19 cellular contexts compared by ENCODE assay signal in genomic region chr21:44497641-44498243, GRCh38. TPM values are rescaled to one million over a fixed set of nuclear protein-coding genes. Genes with fewer than 3 reads are reported as not detected.
DNase-seq lines count a peak whose midpoint lies in the region; ATAC-seq, FAIRE-seq and TF ChIP-seq lines count a peak whose summit lies in the region.
"Had no signal": no experiment of that assay in that cellular context is flagged by ENCODE, and none has a peak within 500 bp of the region (broad histone marks: within the 10 kb centered on the region; RNA-seq: fewer than 3 reads in every experiment).

No MANE protein-coding gene starts in this region.

- H3K4me1 Mint-ChIP-seq in astrocyte (ENCODE audit: low read depth, unreplicated experiment): no peaks in the 10 kb centered on the region
- H3K4me1 Mint-ChIP-seq: memory B cell; stimulated activated naive B cell treated with anti-CD40 and anti-IgM and Interleukin-4, amounts not matched to agents 10 μg/mL and 1 μg/mL and 100 μg/mL, for 72 hours had no signal

- H2AFZ ChIP-seq in astrocyte (ENCODE audit: low read depth, low read length): no peak overlapping the region

- intact Hi-C loops in mucosa of descending colon (cut with DNase I, micrococcal nuclease): no loop called here

- ATAC-seq in mucosa of descending colon (peak; percentile 38), SK-N-SH treated with all-trans-retinoic acid at 6 μM for 48 hours (no peak)
- ATAC-seq: stimulated activated naive B cell treated with anti-CD40 and anti-IgM and Interleukin-4, amounts not matched to agents 10 μg/mL and 1 μg/mL and 100 μg/mL, for 72 hours had no signal

- H3K4me3 ChIP-seq in astrocyte (ENCODE audit: insufficient read depth, low read depth, low read length): no peak overlapping the region
- H3K4me3 ChIP-seq in mucosa of descending colon: no peak overlapping the region

- peak overlapping the region; percentile 23 for H3K27ac Mint-ChIP-seq in astrocyte (ENCODE audit: unreplicated experiment)
- H3K27ac Mint-ChIP-seq: memory B cell; stimulated activated naive B cell treated with anti-CD40 and anti-IgM and Interleukin-4, amounts not matched to agents 10 μg/mL and 1 μg/mL and 100 μg/mL, for 72 hours had no signal

- H4K20me1 ChIP-seq in astrocyte (ENCODE audit: insufficient read depth, low read length): no peaks in the 10 kb centered on the region

- no peak overlapping the region for H3K27ac ChIP-seq in astrocyte (ENCODE audit: low read depth, low read length)
- H3K27ac ChIP-seq: C4-2B had no signal

- H3K4me1 ChIP-seq in astrocyte (ENCODE audit: insufficient read depth, low read length) (no peaks in the 10 kb centered on the region), mucosa of descending colon (ENCODE audit: low read depth) (peaks cover 3% of the 10 kb centered on the region)

- H3K27me3 ChIP-seq in astrocyte (ENCODE audit: insufficient read depth, low read length): peaks cover 5% of the 10 kb centered on the region

- H3K4me2 ChIP-seq in astrocyte (ENCODE audit: low read length): no peak overlapping the region

- H3K36me3 ChIP-seq in astrocyte (ENCODE audit: insufficient read depth, low read length) (no peaks in the 10 kb centered on the region), mucosa of descending colon (ENCODE audit: low read depth) (no peaks in the 10 kb centered on the region)

- H3K79me2 ChIP-seq in astrocyte (ENCODE audit: insufficient read depth, low read length): no peaks in the 10 kb centered on the region

- H3K27me3 Mint-ChIP-seq in astrocyte (ENCODE audit: low read depth, unreplicated experiment): peaks cover 29% of the 10 kb centered on the region

- H3K4me3 Mint-ChIP-seq in astrocyte (ENCODE audit: unreplicated experiment): no peak overlapping the region
- H3K4me3 Mint-ChIP-seq: memory B cell; stimulated activated naive B cell treated with anti-CD40 and anti-IgM and Interleukin-4, amounts not matched to agents 10 μg/mL and 1 μg/mL and 100 μg/mL, for 72 hours had no signal

- DNase-seq in DMS153 (lab: John Stamatoyannopoulos, UW): peak; percentile 63
- DNase-seq in NCI-H146 (lab: John Stamatoyannopoulos, UW): peak; percentile 76
- no peak for DNase-seq in astrocyte (ENCODE audit: low read depth)
- no peak for DNase-seq in mucosa of descending colon
- DNase-seq in NCI-H2196 treated with DMSO at 0.1 percent for 48 hours (lab: John Stamatoyannopoulos, UW; ENCODE audit: unreplicated experiment): no peak
- DNase-seq in DMS114 treated with DMSO at 0.1 percent for 48 hours (lab: John Stamatoyannopoulos, UW; ENCODE audit: unreplicated experiment): no peak
- DNase-seq in NCI-H226: no peak
- DNase-seq: activated CD8-positive, alpha-beta memory T cell treated with anti-CD3 and anti-CD28 coated beads, Interleukin-2, amount 50 U/mL, for 4 hours; amygdala; effector CD8-positive, alpha-beta T cell; hippocampal formation; MM.1S; stimulated activated CD4-positive, alpha-beta T cell treated with anti-CD3 and anti-CD28 coated beads, Interleukin-2, amount 100 ng/mL, for 24 hours; stimulated activated naive B cell treated with anti-CD40 and anti-IgM and Interleukin-4, amounts not matched to agents 10 μg/mL and 1 μg/mL and 100 μg/mL, for 72 hours had no signal

- TF ChIP-seq CTCF in astrocyte (IDR thresholded peaks at IDR 0.05; ENCODE audit: insufficient read depth, low read depth, low read length): no peak
- no peak for TF ChIP-seq CTCF in mucosa of descending colon (IDR thresholded peaks at IDR 0.05)

- H3K9me3 ChIP-seq in astrocyte (ENCODE audit: insufficient read depth, low read depth, low read length): peaks cover 12% of the 10 kb centered on the region
- peaks cover 4% of the 10 kb centered on the region for H3K9me3 ChIP-seq in mucosa of descending colon

- H3K36me3 Mint-ChIP-seq in astrocyte (ENCODE audit: low read depth, unreplicated experiment): peaks cover 3% of the 10 kb centered on the region
- H3K36me3 Mint-ChIP-seq: memory B cell had no signal

- H3K9me3 Mint-ChIP-seq in astrocyte (ENCODE audit: unreplicated experiment): peaks cover 17% of the 10 kb centered on the region

- no peak overlapping the region for H3K9ac ChIP-seq in astrocyte (ENCODE audit: low read length)

- FAIRE-seq in astrocyte (lab: Jason Lieb, UNC): no peak

TF ChIP-seq in SK-N-SH treated with all-trans-retinoic acid at 6 μM for 48 hours, 23 proteins besides CTCF, POLR2A, EP300 and RAD21:
- TF ChIP-seq ZFP3 (CRISPR knock-in tag; IDR thresholded peaks at IDR 0.05) (no peak), SNAI2 (CRISPR knock-in tag; IDR thresholded peaks at IDR 0.05) (no peak), TCF4 (CRISPR knock-in tag; IDR thresholded peaks at IDR 0.05; ENCODE audit: borderline replicate concordance) (no peak), BACH2 (CRISPR knock-in tag; IDR thresholded peaks at IDR 0.05; ENCODE audit: borderline replicate concordance) (no peak), CREB5 (CRISPR knock-in tag; IDR thresholded peaks at IDR 0.05; ENCODE audit: low read depth) (no peak), ARNTL (CRISPR knock-in tag; IDR thresholded peaks at IDR 0.05; ENCODE audit: borderline replicate concordance, low read depth) (no peak), ZC3H10 (CRISPR knock-in tag; IDR thresholded peaks at IDR 0.05) (no peak), ISL1 (CRISPR knock-in tag; IDR thresholded peaks at IDR 0.05) (no peak), RARB (CRISPR knock-in tag; IDR thresholded peaks at IDR 0.05) (no peak), TOX (CRISPR knock-in tag; IDR thresholded peaks at IDR 0.05; ENCODE audit: borderline replicate concordance) (no peak), ZNF565 (CRISPR knock-in tag; conservative IDR thresholded peaks at IDR 0.05; ENCODE audit: low read depth) (no peak), PATZ1 (CRISPR knock-in tag; IDR thresholded peaks at IDR 0.05; ENCODE audit: borderline replicate concordance) (no peak), GLIS3 (CRISPR knock-in tag; IDR thresholded peaks at IDR 0.05) (no peak), OSR1 (CRISPR knock-in tag; IDR thresholded peaks at IDR 0.05) (no peak), POU6F1 (CRISPR knock-in tag; IDR thresholded peaks at IDR 0.05; ENCODE audit: borderline replicate concordance, low read depth) (no peak), CSDC2 (CRISPR knock-in tag; IDR thresholded peaks at IDR 0.05) (no peak), PPARA (CRISPR knock-in tag; IDR thresholded peaks at IDR 0.05; ENCODE audit: borderline replicate concordance) (no peak), CSRNP3 (CRISPR knock-in tag; IDR thresholded peaks at IDR 0.05) (no peak), ESRRG (CRISPR knock-in tag; IDR thresholded peaks at IDR 0.05) (no peak)

RNA-seq across cellular contexts. Expression of gene KRTAP10-1, which starts 42.3 kb away (rescaled TPM):
- total RNA-seq in astrocyte (not detected in 2 replicates), mucosa of descending colon (not detected)
- total RNA-seq: posterior vena cava, RPMI7951 had no signal

RNA-seq across cellular contexts. Expression of gene LRRC3, which starts 42.4 kb away (rescaled TPM):
- 5.2 and 5.6 TPM in 2 replicates for total RNA-seq in astrocyte
- 10 to 100 TPM in 1 of 3 donors, 1 to 10 TPM in 2; 2.1 to 17.9 (median 2.7) TPM for total RNA-seq in mucosa of descending colon

RNA-seq across cellular contexts. Expression of gene KRTAP10-2, which starts 53.6 kb away (rescaled TPM):
- not detected in 2 replicates for total RNA-seq in astrocyte
- total RNA-seq in mucosa of descending colon: not detected
- total RNA-seq: posterior vena cava, RPMI7951 had no signal

Comparison
In these comparisons a context has a peak if more than half of its experiments do, and no peak if none do; other contexts are left out.
1. DNase-seq: peak in DMS153 (single experiment) and NCI-H146 (single experiment); none in astrocyte (single experiment), mucosa of descending colon (0 of 3), NCI-H2196 treated with DMSO at 0.1 percent for 48 hours (single experiment), DMS114 treated with DMSO at 0.1 percent for 48 hours (single experiment) and NCI-H226 (single experiment).